ENCODE assay signal across 14 cellular contexts in genomic region chr17:31731119-31731518, GRCh38.
DNase-seq lines count a peak whose midpoint lies in the region; ATAC-seq and TF ChIP-seq lines count a peak whose summit lies in the region.
"Had no signal": no experiment of that assay in that cellular context is flagged by ENCODE, and none has a peak within 500 bp of the region (broad histone marks: within the 10 kb centered on the region; RNA-seq: fewer than 3 reads in every experiment).

No MANE protein-coding gene starts in this region.

- no peak for TF ChIP-seq POLR2A in gastroesophageal sphincter (IDR thresholded peaks at IDR 0.05)

- 81 to 90% methylated on average over 3 of the region's 3 CpGs for WGBS in heart right ventricle, 2 donors
- WGBS in gastroesophageal sphincter (ENCODE audit: low coverage in 1 of 2), 2 donors = 60 to 93% methylated on average over 1 to 2 of the region's 3 CpGs

- TF ChIP-seq EP300 in gastroesophageal sphincter (IDR thresholded peaks at IDR 0.05) = no peak

- ATAC-seq in heart right ventricle (peak in 5 of 8 donors; percentile 11 to 34 (median 22)), gastroesophageal sphincter (peak; percentile 46), thoracic aorta (ENCODE audit: insufficient number of reproducible peaks, low FRiP score, low read depth) (no peak)

- H3K36me3 ChIP-seq in heart right ventricle (no peaks in the 10 kb centered on the region), gastroesophageal sphincter (no peaks in the 10 kb centered on the region), thoracic aorta (no peaks in the 10 kb centered on the region)
- H3K36me3 ChIP-seq: BE2C, HAP-1 had no signal

- H3K4me1 ChIP-seq in heart right ventricle = no peaks in the 10 kb centered on the region
- peaks cover 0 to 7% (median 0%) of the 10 kb centered on the region in 3 donors for H3K4me1 ChIP-seq in gastroesophageal sphincter
- peaks cover 0 to 14% of the 10 kb centered on the region in 2 donors for H3K4me1 ChIP-seq in thoracic aorta (ENCODE audit: control insufficient read depth in 1 of 2, low read depth in 2 of 2)
- H3K4me1 ChIP-seq: BE2C, HAP-1 had no signal

- H3K4me3 ChIP-seq in heart right ventricle = no peak overlapping the region
- no peak overlapping the region for H3K4me3 ChIP-seq in gastroesophageal sphincter
- H3K4me3 ChIP-seq in thoracic aorta = no peak overlapping the region
- H3K4me3 ChIP-seq: HAP-1 had no signal

- peaks cover 0 to 8% (median 0%) of the 10 kb centered on the region in 11 donors for H3K9me3 ChIP-seq in heart right ventricle
- no peaks in the 10 kb centered on the region for H3K9me3 ChIP-seq in gastroesophageal sphincter
- H3K9me3 ChIP-seq in thoracic aorta = no peaks in the 10 kb centered on the region
- H3K9me3 ChIP-seq: BE2C, HAP-1 had no signal

- DNase-seq in heart right ventricle (no peak), cardiac septum (ENCODE audit: low spot score) (no peak), thoracic aorta (ENCODE audit: low spot score) (no peak), superior temporal gyrus (ENCODE audit: extremely low spot score) (no peak), GM03348 (ENCODE audit: low spot score) (no peak), DMS53 (lab: John Stamatoyannopoulos, UW) (no peak)
- DNase-seq: BE2C; CD4-positive, alpha-beta memory T cell; DMS153; DND-41; GDM1 had no signal

- intact Hi-C loops in heart right ventricle (cut with DNase I) (no loop called here), cardiac septum (cut with DNase I) (no loop called here)

- H3K27ac ChIP-seq in heart right ventricle = peak overlapping the region in 2 of 10 donors; percentile 11 to 22
- peak overlapping the region in 2 of 4 donors; percentile 10 to 27 for H3K27ac ChIP-seq in gastroesophageal sphincter
- H3K27ac ChIP-seq in thoracic aorta = peak overlapping the region; percentile 61 to 74
- H3K27ac ChIP-seq: C4-2B had no signal

- no peaks in the 10 kb centered on the region for H3K27me3 ChIP-seq in heart right ventricle
- no peaks in the 10 kb centered on the region for H3K27me3 ChIP-seq in gastroesophageal sphincter
- no peaks in the 10 kb centered on the region for H3K27me3 ChIP-seq in thoracic aorta (replicated peaks; ENCODE audit: insufficient read depth)
- H3K27me3 ChIP-seq: BE2C had no signal

- TF ChIP-seq CTCF in heart right ventricle (IDR thresholded peaks at IDR 0.05) (no peak), gastroesophageal sphincter (IDR thresholded peaks at IDR 0.05) (no peak), thoracic aorta (IDR thresholded peaks at IDR 0.05) (no peak)
